Comparison of ENCODE assay signal across 25 cellular contexts in genomic region chr13:113147206-113147605, GRCh38. TPM values are rescaled to one million over a fixed set of nuclear protein-coding genes. Genes with fewer than 3 reads are reported as not detected.
DNase-seq lines count a peak whose midpoint lies in the region; ATAC-seq and TF ChIP-seq lines count a peak whose summit lies in the region.
"Had no signal": no experiment of that assay in that cellular context is flagged by ENCODE, and none has a peak within 500 bp of the region (broad histone marks: within the 10 kb centered on the region; RNA-seq: fewer than 3 reads in every experiment).

No MANE protein-coding gene starts in this region.

- no peaks in the 10 kb centered on the region for H3K36me3 Mint-ChIP-seq in activated CD8-positive, alpha-beta memory T cell treated with anti-CD3 and anti-CD28 coated beads, Interleukin-2, amount 10 ng/mL, durations not matched to agents 7 days and 5 days
- peaks cover 10% of the 10 kb centered on the region for H3K36me3 Mint-ChIP-seq in activated T-helper 17 cell treated with anti-CD3 and anti-CD28 coated beads, Interleukin-2, amount 50 U/mL, for 72 hours (ENCODE audit: low read depth)
- H3K36me3 Mint-ChIP-seq in chondrocyte (ENCODE audit: low read depth): peaks cover 1% of the 10 kb centered on the region
- H3K36me3 Mint-ChIP-seq: CD4-positive, CD25-positive, alpha-beta regulatory T cell had no signal

- H3K4me1 Mint-ChIP-seq in activated CD8-positive, alpha-beta memory T cell treated with anti-CD3 and anti-CD28 coated beads, Interleukin-2, amount 10 ng/mL, durations not matched to agents 7 days and 5 days: peaks cover under 1% of the 10 kb centered on the region
- H3K4me1 Mint-ChIP-seq in activated T-helper 17 cell treated with anti-CD3 and anti-CD28 coated beads, Interleukin-2, amount 50 U/mL, for 72 hours: peaks cover 9% of the 10 kb centered on the region
- H3K4me1 Mint-ChIP-seq in chondrocyte (ENCODE audit: low read depth): peaks cover 2% of the 10 kb centered on the region

- no peak overlapping the region for H3K27ac Mint-ChIP-seq in activated CD8-positive, alpha-beta memory T cell treated with anti-CD3 and anti-CD28 coated beads, Interleukin-2, amount 10 ng/mL, durations not matched to agents 7 days and 5 days
- H3K27ac Mint-ChIP-seq in activated T-helper 17 cell treated with anti-CD3 and anti-CD28 coated beads, Interleukin-2, amount 50 U/mL, for 72 hours: peak overlapping the region; percentile 94
- H3K27ac Mint-ChIP-seq in chondrocyte (ENCODE audit: unreplicated experiment): no peak overlapping the region
- H3K27ac Mint-ChIP-seq: CD4-positive, CD25-positive, alpha-beta regulatory T cell had no signal

- peaks cover 12% of the 10 kb centered on the region for H3K27me3 Mint-ChIP-seq in activated CD8-positive, alpha-beta memory T cell treated with anti-CD3 and anti-CD28 coated beads, Interleukin-2, amount 10 ng/mL, durations not matched to agents 7 days and 5 days
- H3K27me3 Mint-ChIP-seq in activated T-helper 17 cell treated with anti-CD3 and anti-CD28 coated beads, Interleukin-2, amount 50 U/mL, for 72 hours: peaks cover under 1% of the 10 kb centered on the region
- H3K27me3 Mint-ChIP-seq in chondrocyte (ENCODE audit: low read depth): no peaks in the 10 kb centered on the region
- H3K27me3 Mint-ChIP-seq: CD4-positive, CD25-positive, alpha-beta regulatory T cell had no signal

- no peak for ATAC-seq in activated CD8-positive, alpha-beta memory T cell treated with anti-CD3 and anti-CD28 coated beads, Interleukin-2, amount 10 ng/mL, durations not matched to agents 7 days and 5 days
- no peak for ATAC-seq in activated T-helper 17 cell treated with anti-CD3 and anti-CD28 coated beads, Interleukin-2, amount 50 U/mL, for 72 hours (replicated peaks)
- ATAC-seq in GM18868 (IDR thresholded peaks at IDR 0.05; ENCODE audit: unreplicated experiment): no peak
- ATAC-seq: GM12878 had no signal

- peak; percentile 37 for DNase-seq in activated CD8-positive, alpha-beta memory T cell treated with anti-CD3 and anti-CD28 coated beads for 24 hours
- no peak for DNase-seq in activated CD8-positive, alpha-beta memory T cell treated with anti-CD3 and anti-CD28 coated beads, Interleukin-2, amount 10 ng/mL, durations not matched to agents 7 days and 5 days
- peak; percentile 7 for DNase-seq in D341Med (ENCODE audit: low spot score)
- DNase-seq in mucosa of gallbladder (ENCODE audit: low spot score): peak; percentile 3
- DNase-seq in chondrocyte (ENCODE audit: low spot score): no peak
- DNase-seq: BE2C; CD4-positive, CD25-positive, alpha-beta regulatory T cell; COR-L47; DMS153; GM23248; HCEC 1CT; Kasumi-1; MG63; NCI-H1092; NCI-H1694; NCI-H2107; NCI-H226; NCI-H524; NCI-H82; OCI-M1; SHP77 had no signal

- no peak for TF ChIP-seq CTCF in chondrocyte (IDR thresholded peaks at IDR 0.05)

- CTCF ChIA-PET in activated CD8-positive, alpha-beta memory T cell treated with anti-CD3 and anti-CD28 coated beads, Interleukin-2, amount 10 ng/mL, durations not matched to agents 7 days and 5 days (lab: Charles Lee): no interaction called here

- no peak overlapping the region for H3K4me3 Mint-ChIP-seq in activated CD8-positive, alpha-beta memory T cell treated with anti-CD3 and anti-CD28 coated beads, Interleukin-2, amount 10 ng/mL, durations not matched to agents 7 days and 5 days
- peak overlapping the region; percentile 70 for H3K4me3 Mint-ChIP-seq in activated T-helper 17 cell treated with anti-CD3 and anti-CD28 coated beads, Interleukin-2, amount 50 U/mL, for 72 hours
- H3K4me3 Mint-ChIP-seq in chondrocyte (ENCODE audit: unreplicated experiment): no peak overlapping the region
- H3K4me3 Mint-ChIP-seq: CD4-positive, CD25-positive, alpha-beta regulatory T cell had no signal

- H3K9me3 Mint-ChIP-seq in activated CD8-positive, alpha-beta memory T cell treated with anti-CD3 and anti-CD28 coated beads, Interleukin-2, amount 10 ng/mL, durations not matched to agents 7 days and 5 days (ENCODE audit: low read depth): no peaks in the 10 kb centered on the region
- no peaks in the 10 kb centered on the region for H3K9me3 Mint-ChIP-seq in activated T-helper 17 cell treated with anti-CD3 and anti-CD28 coated beads, Interleukin-2, amount 50 U/mL, for 72 hours
- no peaks in the 10 kb centered on the region for H3K9me3 Mint-ChIP-seq in chondrocyte (ENCODE audit: low read depth)

RNA-seq across cellular contexts. Expression of gene PROZ, which starts 11.2 kb away (rescaled TPM):
- not detected for total RNA-seq in activated CD8-positive, alpha-beta memory T cell treated with anti-CD3 and anti-CD28 coated beads, Interleukin-2, amount 10 ng/mL, durations not matched to agents 7 days and 5 days
- total RNA-seq in activated T-helper 17 cell treated with anti-CD3 and anti-CD28 coated beads, Interleukin-2, amount 50 U/mL, for 72 hours: 1 to 10 TPM in 1 of 2 donors, under 1 TPM in 1; 0.39 to 4.3 TPM
- total RNA-seq in mucosa of gallbladder: not detected
- total RNA-seq in chondrocyte: not detected in 3 replicates
- total RNA-seq: A172; CD4-positive, CD25-positive, alpha-beta regulatory T cell; GM12878; GM23248 had no signal

RNA-seq across cellular contexts. Expression of gene F10, which starts 24.6 kb away (rescaled TPM):
- not detected for total RNA-seq in activated CD8-positive, alpha-beta memory T cell treated with anti-CD3 and anti-CD28 coated beads, Interleukin-2, amount 10 ng/mL, durations not matched to agents 7 days and 5 days
- 1 to 10 TPM in 1 of 2 donors, not detected in 1; 1.0 TPM for total RNA-seq in activated T-helper 17 cell treated with anti-CD3 and anti-CD28 coated beads, Interleukin-2, amount 50 U/mL, for 72 hours
- 8.2 TPM for total RNA-seq in mucosa of gallbladder
- total RNA-seq in chondrocyte: 1.9 to 2.0 TPM in 2 of 3 replicates, not detected in the other
- total RNA-seq: CD4-positive, CD25-positive, alpha-beta regulatory T cell; GM12878 had no signal

RNA-seq across cellular contexts. Expression of gene F7, which starts 41.6 kb away (rescaled TPM):
- not detected for total RNA-seq in activated CD8-positive, alpha-beta memory T cell treated with anti-CD3 and anti-CD28 coated beads, Interleukin-2, amount 10 ng/mL, durations not matched to agents 7 days and 5 days
- under 1 TPM in 1 of 2 donors, not detected in 1; 0.40 TPM for total RNA-seq in activated T-helper 17 cell treated with anti-CD3 and anti-CD28 coated beads, Interleukin-2, amount 50 U/mL, for 72 hours
- total RNA-seq in mucosa of gallbladder (0.26 TPM), chondrocyte (0.34 to 0.85 TPM (median 0.60 TPM) in 3 replicates)
- total RNA-seq: A172; CD4-positive, CD25-positive, alpha-beta regulatory T cell; GM12878; GM23248 had no signal

Comparison
In these comparisons a context has a peak if more than half of its experiments do, and no peak if none do; other contexts are left out.
1. DNase-seq: peak in activated CD8-positive, alpha-beta memory T cell treated with anti-CD3 and anti-CD28 coated beads for 24 hours (single experiment), D341Med (single experiment) and mucosa of gallbladder (single experiment); none in activated CD8-positive, alpha-beta memory T cell treated with anti-CD3 and anti-CD28 coated beads, Interleukin-2, amount 10 ng/mL, durations not matched to agents 7 days and 5 days (single experiment) and chondrocyte (single experiment).